In genomic region chr5:150758534-150759333, GRCh38 we compare ENCODE assay signal across 8 cellular contexts. TPM values are rescaled to one million over a fixed set of nuclear protein-coding genes. Genes with fewer than 3 reads are reported as not detected.
DNase-seq lines count a peak whose midpoint lies in the region; ATAC-seq, FAIRE-seq and TF ChIP-seq lines count a peak whose summit lies in the region.

Gene DCTN4 (minus strand): TSS chr5:150759017. CDS start chr5:150758993, 24 bp downstream.

- peaks cover 5 to 16% of the 10 kb centered on the region in 2 donors for H3K4me1 ChIP-seq in naive thymus-derived CD4-positive, alpha-beta T cell (ENCODE audit: control insufficient read depth in 2 of 2, insufficient read depth in 2 of 2, low read length in 2 of 2)

- CTCF ChIA-PET in RWPE1 (lab: Yijun Ruan, JAX) = interaction anchor here (0.6 to 2.4 kb wide), 6 partner anchors 20 to 1468 kb away, joined by 3 to 9 read pairs (median 4); partner anchors contain the start of gene SMIM3
- CTCF ChIA-PET in naive thymus-derived CD4-positive, alpha-beta T cell (lab: Charles Lee) = interaction anchor here (0.7 to 2.2 kb wide), 5 partner anchors 20 to 58 kb away, joined by 3 to 13 read pairs (median 5); partner anchors contain the start of genes RBM22 and SMIM3

- peak within 1 kb of the TSS; percentile 95 for H3K27ac ChIP-seq in RWPE1
- peak within 1 kb of the TSS; percentile 96 for H3K27ac ChIP-seq in naive thymus-derived CD4-positive, alpha-beta T cell (ENCODE audit: low read depth, low read length)

- FAIRE-seq in H54 (lab: Jason Lieb, UNC) = peak; percentile 92

- H3K4me3 Mint-ChIP-seq in activated T-helper 17 cell treated with anti-CD3 and anti-CD28 coated beads, Interleukin-2, amount 50 U/mL, for 72 hours = no peak within 1 kb of the TSS
- H3K4me3 Mint-ChIP-seq in naive thymus-derived CD4-positive, alpha-beta T cell = peak within 1 kb of the TSS in 3 of 10 donors; percentile 23 to 46 (median 36)
- no peak within 1 kb of the TSS for H3K4me3 Mint-ChIP-seq in stimulated activated naive B cell treated with anti-CD40 and anti-IgM and Interleukin-4, amounts not matched to agents 10 μg/mL and 1 μg/mL and 100 μg/mL, for 72 hours

- peak; percentile 96 for ATAC-seq in activated T-helper 17 cell treated with anti-CD3 and anti-CD28 coated beads, Interleukin-2, amount 50 U/mL, for 72 hours (replicated peaks)
- ATAC-seq in naive thymus-derived CD4-positive, alpha-beta T cell = peak; percentile 95
- peak; percentile 93 to 95 for ATAC-seq in stimulated activated naive B cell treated with anti-CD40 and anti-IgM and Interleukin-4, amounts not matched to agents 10 μg/mL and 1 μg/mL and 100 μg/mL, for 72 hours (replicated peaks)

- H3K9me3 Mint-ChIP-seq in activated T-helper 17 cell treated with anti-CD3 and anti-CD28 coated beads, Interleukin-2, amount 50 U/mL, for 72 hours = no peaks in the 10 kb centered on the region
- peaks cover 0 to 5% (median 0%) of the 10 kb centered on the region in 11 donors for H3K9me3 Mint-ChIP-seq in naive thymus-derived CD4-positive, alpha-beta T cell
- H3K9me3 Mint-ChIP-seq in stimulated activated naive B cell treated with anti-CD40 and anti-IgM and Interleukin-4, amounts not matched to agents 10 μg/mL and 1 μg/mL and 100 μg/mL, for 72 hours = no peaks in the 10 kb centered on the region

- TF ChIP-seq CTCF in RWPE1 (conservative IDR thresholded peaks at IDR 0.05; ENCODE audit: low read depth) = no peak
- TF ChIP-seq CTCF in fibroblast of mammary gland (conservative IDR thresholded peaks at IDR 0.05; ENCODE audit: control insufficient read depth, insufficient read depth, low read depth, low read length) = no peak

- H3K9me3 ChIP-seq in naive thymus-derived CD4-positive, alpha-beta T cell (ENCODE audit: control insufficient read depth in 2 of 3, low read length in 3 of 3) = no peaks in the 10 kb centered on the region

- peaks cover 5 to 20% (median 6%) of the 10 kb centered on the region in 3 experiments for H3K36me3 ChIP-seq in naive thymus-derived CD4-positive, alpha-beta T cell (ENCODE audit: control insufficient read depth in 2 of 3, insufficient read depth in 3 of 3, low read length in 3 of 3)

- intact Hi-C loops in naive thymus-derived CD4-positive, alpha-beta T cell (cut with micrococcal nuclease) = loop anchor here (1.0 to 5.0 kb wide), 17 partner anchors 16 to 1012 kb away; partner anchors contain the start of genes RBM22 (in 2 of the 2), TCOF1 (in 2 of the 2), CD74 (in 1 of the 2) and G3BP1 (in 1 of the 2)

- no peaks in the 10 kb centered on the region for H3K27me3 ChIP-seq in naive thymus-derived CD4-positive, alpha-beta T cell (ENCODE audit: control insufficient read depth in 2 of 2, insufficient read depth in 2 of 2, low read length in 2 of 2)

- peak; percentile 68 for TF ChIP-seq POLR2A in H54 (IDR thresholded peaks at IDR 0.05; ENCODE audit: low read depth, low read length)

- no peaks in the 10 kb centered on the region for H3K27me3 Mint-ChIP-seq in activated T-helper 17 cell treated with anti-CD3 and anti-CD28 coated beads, Interleukin-2, amount 50 U/mL, for 72 hours
- H3K27me3 Mint-ChIP-seq in naive thymus-derived CD4-positive, alpha-beta T cell = peaks cover 0 to 5% (median 0%) of the 10 kb centered on the region in 5 donors
- H3K27me3 Mint-ChIP-seq in stimulated activated naive B cell treated with anti-CD40 and anti-IgM and Interleukin-4, amounts not matched to agents 10 μg/mL and 1 μg/mL and 100 μg/mL, for 72 hours = peaks cover 6 to 7% of the 10 kb centered on the region in 2 donors

- H3K36me3 Mint-ChIP-seq in activated T-helper 17 cell treated with anti-CD3 and anti-CD28 coated beads, Interleukin-2, amount 50 U/mL, for 72 hours (ENCODE audit: low read depth) = peaks cover 36% of the 10 kb centered on the region
- peaks cover 0 to 25% (median 23%) of the 10 kb centered on the region in 5 donors for H3K36me3 Mint-ChIP-seq in naive thymus-derived CD4-positive, alpha-beta T cell
- H3K36me3 Mint-ChIP-seq in stimulated activated naive B cell treated with anti-CD40 and anti-IgM and Interleukin-4, amounts not matched to agents 10 μg/mL and 1 μg/mL and 100 μg/mL, for 72 hours = peaks cover 13 to 23% of the 10 kb centered on the region in 2 donors

- H3K4me1 Mint-ChIP-seq in activated T-helper 17 cell treated with anti-CD3 and anti-CD28 coated beads, Interleukin-2, amount 50 U/mL, for 72 hours = peaks cover 18% of the 10 kb centered on the region
- peaks cover 22 to 54% (median 36%) of the 10 kb centered on the region in 7 donors for H3K4me1 Mint-ChIP-seq in naive thymus-derived CD4-positive, alpha-beta T cell
- peaks cover 13 to 32% of the 10 kb centered on the region in 2 donors for H3K4me1 Mint-ChIP-seq in stimulated activated naive B cell treated with anti-CD40 and anti-IgM and Interleukin-4, amounts not matched to agents 10 μg/mL and 1 μg/mL and 100 μg/mL, for 72 hours

- peak within 1 kb of the TSS; percentile 62 for H3K4me3 ChIP-seq in fibroblast of mammary gland (ENCODE audit: control insufficient read depth, low read depth, low read length)
- H3K4me3 ChIP-seq in naive thymus-derived CD4-positive, alpha-beta T cell (ENCODE audit: low read length) = peak within 1 kb of the TSS; percentile 86

- POLR2A ChIA-PET in RWPE1 (lab: Yijun Ruan, JAX; ENCODE audit: low non-redundant PET) = interaction anchor here (0.6 to 2.3 kb wide), 7 partner anchors 20 to 1137 kb away, joined by 3 to 8 read pairs (median 3); partner anchors contain the start of genes RBM22 and SMIM3
- POLR2A ChIA-PET in naive thymus-derived CD4-positive, alpha-beta T cell (lab: Charles Lee) = interaction anchor here (0.6 to 3.7 kb wide), 18 partner anchors 11 to 1013 kb away, joined by 3 to 30 read pairs (median 4); partner anchors contain the start of genes G3BP1, IRGM, RBM22 and RPS14

- no peak within 1 kb of the TSS for H3K27ac Mint-ChIP-seq in activated T-helper 17 cell treated with anti-CD3 and anti-CD28 coated beads, Interleukin-2, amount 50 U/mL, for 72 hours
- H3K27ac Mint-ChIP-seq in naive thymus-derived CD4-positive, alpha-beta T cell = peak within 1 kb of the TSS in 1 of 9 donors; percentile 62
- H3K27ac Mint-ChIP-seq in stimulated activated naive B cell treated with anti-CD40 and anti-IgM and Interleukin-4, amounts not matched to agents 10 μg/mL and 1 μg/mL and 100 μg/mL, for 72 hours = no peak within 1 kb of the TSS

- DNase-seq in ELF-1 (ENCODE audit: low read depth, low spot score) (peak; percentile 99), H54 (ENCODE audit: insufficient read length, low spot score) (peak; percentile 84), LoVo (ENCODE audit: low spot score) (peak; percentile 99), RWPE1 (ENCODE audit: low spot score) (peak; percentile 99), fibroblast of mammary gland (ENCODE audit: low read depth) (peak; percentile 99)
- peak; percentile 84 to 96 (median 94) for DNase-seq in naive thymus-derived CD4-positive, alpha-beta T cell
- peak; percentile 90 for DNase-seq in stimulated activated naive B cell treated with anti-CD40 and anti-IgM and Interleukin-4, amounts not matched to agents 10 μg/mL and 1 μg/mL and 100 μg/mL, for 72 hours

RNA-seq across cellular contexts. Expression of gene DCTN4, which starts in this region (rescaled TPM):
- 10 to 100 TPM; 37.3 to 41.9 TPM for total RNA-seq in activated T-helper 17 cell treated with anti-CD3 and anti-CD28 coated beads, Interleukin-2, amount 50 U/mL, for 72 hours
- 10 to 100 TPM; 42.4 to 88.2 (median 46.9) TPM for total RNA-seq in naive thymus-derived CD4-positive, alpha-beta T cell
- 10 to 100 TPM in 1 of 2 donors, 1 to 10 TPM in 1; 9.5 to 10.5 TPM for polyA plus RNA-seq in naive thymus-derived CD4-positive, alpha-beta T cell

Comparison
In these comparisons a context has a peak if more than half of its experiments do, and no peak if none do; other contexts are left out.
1. Peak in every context shown above with its lines: DNase-seq, ATAC-seq, H3K4me3 ChIP-seq and H3K27ac ChIP-seq.